In genomic region chr10:4632757-4633156, GRCh38 we compare ENCODE assay signal across 24 cellular contexts.
"Had no signal": no experiment of that assay in that cellular context is flagged by ENCODE, and none has a peak within 500 bp of the region (broad histone marks: within the 10 kb centered on the region; RNA-seq: fewer than 3 reads in every experiment).

No MANE protein-coding gene starts in this region.

- H3K27me3 Mint-ChIP-seq: activated naive CD8-positive, alpha-beta T cell had no signal

- DNase-seq: activated naive CD4-positive, alpha-beta T cell; activated T-cell treated with anti-CD3 and anti-CD28 coated beads, Interleukin-2, amount 50 U/mL, for 24 hours; adrenal gland; brain microvascular endothelial cell; central memory CD4-positive, alpha-beta T cell; dermis blood vessel endothelial cell; effector CD8-positive, alpha-beta T cell; foreskin melanocyte; glutamatergic neuron; hypothalamus; nucleus accumbens; posterior cingulate gyrus; spleen; stimulated activated CD4-positive, alpha-beta T cell treated with anti-CD3 and anti-CD28 coated beads, Interleukin-4, amount 100 ng/mL, for 1 hour; stimulated activated naive CD4-positive, alpha-beta T cell; T-helper 9 cell; thyroid gland had no signal

- H3K4me1 Mint-ChIP-seq: memory B cell, nephron had no signal

- H3K27ac ChIP-seq: adrenal gland, ascending aorta, brain microvascular endothelial cell, spleen, thyroid gland had no signal

- H3K27me3 ChIP-seq: adrenal gland, ascending aorta, brain microvascular endothelial cell, spleen, thyroid gland had no signal

- FAIRE-seq: islet of Langerhans, urothelium cell line had no signal

- H3K36me3 Mint-ChIP-seq: activated naive CD8-positive, alpha-beta T cell had no signal

- H3K9me3 ChIP-seq: adrenal gland, ascending aorta, thyroid gland had no signal

- H3K4me1 ChIP-seq: adrenal gland, ascending aorta, spleen, thyroid gland had no signal

- H3K27ac Mint-ChIP-seq: activated naive CD8-positive, alpha-beta T cell; activated T-cell treated with anti-CD3 and anti-CD28 coated beads, Interleukin-2, amount 50 U/mL, for 24 hours; activated T-helper 2 cell treated with anti-CD3 and anti-CD28 coated beads, Interferon-gamma antibody, Interleukin-2, Interleukin-4, amounts not matched to agents 10 μg/mL and 5 μg/mL and 100 μg/mL, durations not matched to agents 14 hours and 24 hours and 36 hours; memory B cell had no signal

- H3K4me3 ChIP-seq: adrenal gland, ascending aorta, spleen, thyroid gland had no signal

- H3K4me3 Mint-ChIP-seq: activated naive CD8-positive, alpha-beta T cell; activated T-cell treated with anti-CD3 and anti-CD28 coated beads, Interleukin-2, amount 50 U/mL, for 24 hours; memory B cell; nephron had no signal

- H3K36me3 ChIP-seq: adrenal gland, ascending aorta, brain microvascular endothelial cell, spleen, thyroid gland had no signal
